In genomic region chr9:129854588-129855110, GRCh38 we compare ENCODE assay signal across 21 cellular contexts. TPM values are rescaled to one million over a fixed set of nuclear protein-coding genes. Genes with fewer than 3 reads are reported as not detected.
DNase-seq lines count a peak whose midpoint lies in the region; ATAC-seq and TF ChIP-seq lines count a peak whose summit lies in the region.
"Had no signal": no experiment of that assay in that cellular context is flagged by ENCODE, and none has a peak within 500 bp of the region (broad histone marks: within the 10 kb centered on the region; RNA-seq: fewer than 3 reads in every experiment).

No MANE protein-coding gene starts in this region.

- H3K4me1 ChIP-seq in CD4-positive, alpha-beta memory T cell (ENCODE audit: insufficient read depth, low read length), result peaks cover 19% of the 10 kb centered on the region
- H3K4me1 ChIP-seq: heart right ventricle, psoas muscle had no signal

- peaks cover 63 to 77% of the 10 kb centered on the region in 2 donors for H3K36me3 Mint-ChIP-seq in CD4-positive, alpha-beta memory T cell
- peaks cover 58% of the 10 kb centered on the region for H3K36me3 Mint-ChIP-seq in activated CD8-positive, alpha-beta T cell treated with anti-CD3 and anti-CD28 coated beads for 36 hours (ENCODE audit: low read depth)
- peaks cover 30 to 66% (median 50%) of the 10 kb centered on the region in 3 donors for H3K36me3 Mint-ChIP-seq in immature natural killer cell

- H3K27me3 ChIP-seq in CD4-positive, alpha-beta memory T cell (ENCODE audit: insufficient read depth, low read length), result no peaks in the 10 kb centered on the region
- H3K27me3 ChIP-seq: heart right ventricle had no signal

- peak overlapping the region; percentile 2 to 93 (median 73) for H3K27ac Mint-ChIP-seq in CD4-positive, alpha-beta memory T cell
- peak overlapping the region; percentile 65 for H3K27ac Mint-ChIP-seq in activated CD8-positive, alpha-beta T cell treated with anti-CD3 and anti-CD28 coated beads for 36 hours
- H3K27ac Mint-ChIP-seq in immature natural killer cell, result peak overlapping the region; percentile 3 to 77 (median 46)

- POLR2A ChIA-PET in CD4-positive, alpha-beta memory T cell (lab: Charles Lee; ENCODE audit: partially characterized antibody), result interaction anchor here (0.9 to 2.0 kb wide), 5 partner anchors 8 to 20 kb away, joined by 3 to 5 read pairs (median 4); partner anchors contain the start of gene USP20
- POLR2A ChIA-PET in activated CD8-positive, alpha-beta T cell treated with anti-CD3 and anti-CD28 coated beads for 36 hours (lab: Charles Lee), result interaction anchor here (1.0 to 2.3 kb wide), 3 partner anchors 14 to 286 kb away, joined by 3 to 7 read pairs (median 3); partner anchors contain the start of genes C9orf78 and USP20

- H3K9me3 ChIP-seq in CD4-positive, alpha-beta memory T cell (ENCODE audit: control insufficient read depth in 1 of 2, low read length in 2 of 2), result no peaks in the 10 kb centered on the region
- H3K9me3 ChIP-seq: heart right ventricle, psoas muscle had no signal

- ATAC-seq in activated CD8-positive, alpha-beta T cell treated with anti-CD3 and anti-CD28 coated beads for 36 hours, result peak; percentile 57
- ATAC-seq: activated CD4-positive, CD25-positive, alpha-beta regulatory T cell treated with anti-CD3 and anti-CD28 coated beads, Interleukin-2, amount 50 U/mL, for 24 hours; heart right ventricle; left ventricle myocardium superior; psoas muscle had no signal

- peaks cover 28 to 44% (median 34%) of the 10 kb centered on the region in 4 donors for H3K4me1 Mint-ChIP-seq in CD4-positive, alpha-beta memory T cell
- peaks cover 58% of the 10 kb centered on the region for H3K4me1 Mint-ChIP-seq in activated CD8-positive, alpha-beta T cell treated with anti-CD3 and anti-CD28 coated beads for 36 hours (ENCODE audit: low read depth)
- H3K4me1 Mint-ChIP-seq in immature natural killer cell, result peaks cover 33 to 44% of the 10 kb centered on the region in 2 donors

- peaks cover 76% of the 10 kb centered on the region for H3K36me3 ChIP-seq in CD4-positive, alpha-beta memory T cell (ENCODE audit: insufficient read depth, low read length)

- no peak overlapping the region for H3K4me3 ChIP-seq in CD4-positive, alpha-beta memory T cell (ENCODE audit: low read length in 2 of 2)
- H3K4me3 ChIP-seq: heart right ventricle, psoas muscle, SK-N-MC had no signal

- peak overlapping the region in 7 of 8 donors; percentile 1 to 70 (median 53) for H3K4me3 Mint-ChIP-seq in CD4-positive, alpha-beta memory T cell
- H3K4me3 Mint-ChIP-seq in activated CD8-positive, alpha-beta T cell treated with anti-CD3 and anti-CD28 coated beads for 36 hours, result peak overlapping the region; percentile 15
- peak overlapping the region; percentile 15 to 77 (median 62) for H3K4me3 Mint-ChIP-seq in immature natural killer cell

- intact Hi-C loops in CD4-positive, alpha-beta memory T cell (cut with micrococcal nuclease), result no loop called here
- intact Hi-C loops in activated CD8-positive, alpha-beta T cell treated with anti-CD3 and anti-CD28 coated beads for 36 hours (cut with micrococcal nuclease), result no loop called here

- TF ChIP-seq CTCF in activated CD8-positive, alpha-beta T cell treated with anti-CD3 and anti-CD28 coated beads for 36 hours (IDR thresholded peaks at IDR 0.05), result no peak

- DNase-seq in AG20443 (ENCODE audit: low spot score) (peak; percentile 1), immature natural killer cell (peak; percentile 43 to 55 (median 47)), NCI-H1048 (lab: John Stamatoyannopoulos, UW) (no peak), NCI-H187 treated with DMSO at 0.1 percent for 48 hours (lab: John Stamatoyannopoulos, UW) (no peak), D341Med (ENCODE audit: low spot score) (no peak), GF-D8 (lab: John Stamatoyannopoulos, UW) (no peak)
- DNase-seq in CD4-positive, alpha-beta memory T cell, result no peak
- peak; percentile 59 for DNase-seq in activated CD8-positive, alpha-beta T cell treated with anti-CD3 and anti-CD28 coated beads for 36 hours
- DNase-seq: amygdala; COR-L47; dermis blood vessel endothelial cell; heart right ventricle; Kasumi-1; left ventricle myocardium superior; NCI-H1092 treated with DMSO at 0.1 percent for 48 hours; NCI-H2081; NCI-H446; psoas muscle; stimulated activated CD4-positive, alpha-beta T cell treated with anti-CD3 and anti-CD28 coated beads, Interleukin-2, amount 100 ng/mL, for 48 hours had no signal

- H3K27ac ChIP-seq in CD4-positive, alpha-beta memory T cell (ENCODE audit: low read depth, low read length), result no peak overlapping the region
- H3K27ac ChIP-seq: heart right ventricle, psoas muscle, SK-N-MC had no signal

- CTCF ChIA-PET in CD4-positive, alpha-beta memory T cell (lab: Charles Lee; ENCODE audit: partially characterized antibody), result no interaction called here
- CTCF ChIA-PET in activated CD8-positive, alpha-beta T cell treated with anti-CD3 and anti-CD28 coated beads for 36 hours (lab: Charles Lee), result no interaction called here

- H3K27me3 Mint-ChIP-seq in CD4-positive, alpha-beta memory T cell, result no peaks in the 10 kb centered on the region
- H3K27me3 Mint-ChIP-seq in activated CD8-positive, alpha-beta T cell treated with anti-CD3 and anti-CD28 coated beads for 36 hours, result no peaks in the 10 kb centered on the region
- peaks cover 2 to 6% (median 4%) of the 10 kb centered on the region in 3 donors for H3K27me3 Mint-ChIP-seq in immature natural killer cell (ENCODE audit: low read depth in 3 of 3)

- H3K9me3 Mint-ChIP-seq in CD4-positive, alpha-beta memory T cell, result no peaks in the 10 kb centered on the region
- no peaks in the 10 kb centered on the region for H3K9me3 Mint-ChIP-seq in activated CD8-positive, alpha-beta T cell treated with anti-CD3 and anti-CD28 coated beads for 36 hours
- H3K9me3 Mint-ChIP-seq in immature natural killer cell, result no peaks in the 10 kb centered on the region

RNA-seq across cellular contexts. Expression of gene USP20, which starts 19.4 kb away (rescaled TPM):
- 100 to 1,000 TPM; 123 to 132 TPM for total RNA-seq in CD4-positive, alpha-beta memory T cell
- polyA plus RNA-seq in CD4-positive, alpha-beta memory T cell, result 10 to 100 TPM; 36.5 to 55.9 TPM
- 10 to 100 TPM; 55.3 to 55.9 TPM for total RNA-seq in activated CD8-positive, alpha-beta T cell treated with anti-CD3 and anti-CD28 coated beads for 36 hours
- 10 to 100 TPM; 21.6 to 51.8 (median 25.1) TPM for polyA plus RNA-seq in immature natural killer cell

RNA-seq across cellular contexts. Expression of gene C9orf78, which starts 19.6 kb away (rescaled TPM):
- total RNA-seq in CD4-positive, alpha-beta memory T cell, result 10 to 100 TPM; 95.5 to 96.9 TPM
- polyA plus RNA-seq in CD4-positive, alpha-beta memory T cell, result 100 to 1,000 TPM; 204 to 206 TPM
- 10 to 100 TPM; 44.5 to 51.7 TPM for total RNA-seq in activated CD8-positive, alpha-beta T cell treated with anti-CD3 and anti-CD28 coated beads for 36 hours
- 100 to 1,000 TPM; 147 to 196 (median 173) TPM for polyA plus RNA-seq in immature natural killer cell

RNA-seq across cellular contexts. Expression of gene TOR1A, which starts 30.7 kb away (rescaled TPM):
- 10 to 100 TPM; 39.8 to 41.9 TPM for total RNA-seq in CD4-positive, alpha-beta memory T cell
- polyA plus RNA-seq in CD4-positive, alpha-beta memory T cell, result 10 to 100 TPM; 66.3 to 82.5 TPM
- 10 to 100 TPM; 31.9 to 32.4 TPM for total RNA-seq in activated CD8-positive, alpha-beta T cell treated with anti-CD3 and anti-CD28 coated beads for 36 hours
- polyA plus RNA-seq in immature natural killer cell, result 100 to 1,000 TPM in 2 of 3 donors, 10 to 100 TPM in 1; 89.3 to 131 (median 108) TPM

RNA-seq across cellular contexts. Expression of gene TOR1B, which starts 51.7 kb away (rescaled TPM):
- total RNA-seq in CD4-positive, alpha-beta memory T cell, result 10 to 100 TPM; 29.5 to 33.0 TPM
- 10 to 100 TPM; 17.5 to 24.4 TPM for polyA plus RNA-seq in CD4-positive, alpha-beta memory T cell
- total RNA-seq in activated CD8-positive, alpha-beta T cell treated with anti-CD3 and anti-CD28 coated beads for 36 hours, result 10 to 100 TPM; 18.5 to 19.8 TPM
- 10 to 100 TPM; 23.2 to 45.1 (median 25.8) TPM for polyA plus RNA-seq in immature natural killer cell

Comparison
In these comparisons a context has a peak if more than half of its experiments do, and no peak if none do; other contexts are left out.
1. DNase-seq: peak in AG20443 (single experiment), activated CD8-positive, alpha-beta T cell treated with anti-CD3 and anti-CD28 coated beads for 36 hours (single experiment) and immature natural killer cell (3 of 3); none in CD4-positive, alpha-beta memory T cell (0 of 5), NCI-H1048 (single experiment), NCI-H187 treated with DMSO at 0.1 percent for 48 hours (single experiment), D341Med (single experiment) and GF-D8 (single experiment).
2. Peak in every context shown above with its lines, with median percentiles within 50 percentile points of each other: H3K27ac Mint-ChIP-seq and H3K4me3 Mint-ChIP-seq.